22 cellular contexts compared by ENCODE assay signal in genomic region chr16:78659216-78659615, GRCh38.
"Had no signal": no experiment of that assay in that cellular context is flagged by ENCODE, and none has a peak within 500 bp of the region (broad histone marks: within the 10 kb centered on the region; RNA-seq: fewer than 3 reads in every experiment).

No MANE protein-coding gene starts in this region.

- DNase-seq: activated CD4-positive, alpha-beta T cell treated with anti-CD3 and anti-CD28 coated beads, Interleukin-2, amount 10 ng/mL, durations not matched to agents 24 days and 14 days; activated CD4-positive, CD25-positive, alpha-beta regulatory T cell; activated CD8-positive, alpha-beta T cell treated with anti-CD3 and anti-CD28 coated beads for 36 hours; activated naive CD4-positive, alpha-beta T cell treated with Interleukin-2 at 50 U/mL for 16 hours; activated naive CD8-positive, alpha-beta T cell treated with anti-CD3 and anti-CD28 coated beads, Interleukin-2, amount 10 ng/mL, durations not matched to agents 7 days and 5 days; activated T-cell treated with anti-CD3 and anti-CD28 coated beads, Interleukin-2, amount 50 U/mL, for 24 hours; amygdala; dermis blood vessel endothelial cell; effector memory CD8-positive, alpha-beta T cell; hypothalamus; mesenchymal stem cell; mucosa of descending colon; naive B cell; stimulated activated CD4-positive, alpha-beta T cell treated with anti-CD3 and anti-CD28 coated beads, Interleukin-2, amount 100 ng/mL, for 48 hours; stimulated activated naive CD8-positive, alpha-beta T cell treated with anti-CD3 and anti-CD28 coated beads, Interleukin-15, amount 100 ng/mL, for 72 hours; T-helper 1 cell; T-helper 9 cell; transverse colon had no signal

- H3K4me3 ChIP-seq: cardiac muscle cell, mucosa of descending colon, neural progenitor cell, skin epidermis, suprapubic skin, transverse colon had no signal

- H3K27me3 ChIP-seq: cardiac muscle cell, neural progenitor cell, suprapubic skin, transverse colon had no signal

- H3K9me3 ChIP-seq: mucosa of descending colon, suprapubic skin, transverse colon had no signal

- H3K4me1 ChIP-seq: transverse colon had no signal

- H3K36me3 ChIP-seq: cardiac muscle cell, neural progenitor cell, suprapubic skin, transverse colon had no signal

- H3K4me2 ChIP-seq: neural progenitor cell had no signal

- H3K27ac ChIP-seq: cardiac muscle cell, neural progenitor cell, skin epidermis, suprapubic skin, transverse colon had no signal

- H3K9ac ChIP-seq: neural progenitor cell had no signal

- ATAC-seq: activated CD8-positive, alpha-beta T cell treated with anti-CD3 and anti-CD28 coated beads for 36 hours; effector memory CD8-positive, alpha-beta T cell; mucosa of descending colon; stimulated activated naive CD8-positive, alpha-beta T cell treated with anti-CD3 and anti-CD28 coated beads, Interleukin-15, amount 100 ng/mL, for 72 hours had no signal

- H2AFZ ChIP-seq: neural progenitor cell had no signal
